Comparison of ENCODE assay signal across 8 cellular contexts in the genomic region with DNA sequence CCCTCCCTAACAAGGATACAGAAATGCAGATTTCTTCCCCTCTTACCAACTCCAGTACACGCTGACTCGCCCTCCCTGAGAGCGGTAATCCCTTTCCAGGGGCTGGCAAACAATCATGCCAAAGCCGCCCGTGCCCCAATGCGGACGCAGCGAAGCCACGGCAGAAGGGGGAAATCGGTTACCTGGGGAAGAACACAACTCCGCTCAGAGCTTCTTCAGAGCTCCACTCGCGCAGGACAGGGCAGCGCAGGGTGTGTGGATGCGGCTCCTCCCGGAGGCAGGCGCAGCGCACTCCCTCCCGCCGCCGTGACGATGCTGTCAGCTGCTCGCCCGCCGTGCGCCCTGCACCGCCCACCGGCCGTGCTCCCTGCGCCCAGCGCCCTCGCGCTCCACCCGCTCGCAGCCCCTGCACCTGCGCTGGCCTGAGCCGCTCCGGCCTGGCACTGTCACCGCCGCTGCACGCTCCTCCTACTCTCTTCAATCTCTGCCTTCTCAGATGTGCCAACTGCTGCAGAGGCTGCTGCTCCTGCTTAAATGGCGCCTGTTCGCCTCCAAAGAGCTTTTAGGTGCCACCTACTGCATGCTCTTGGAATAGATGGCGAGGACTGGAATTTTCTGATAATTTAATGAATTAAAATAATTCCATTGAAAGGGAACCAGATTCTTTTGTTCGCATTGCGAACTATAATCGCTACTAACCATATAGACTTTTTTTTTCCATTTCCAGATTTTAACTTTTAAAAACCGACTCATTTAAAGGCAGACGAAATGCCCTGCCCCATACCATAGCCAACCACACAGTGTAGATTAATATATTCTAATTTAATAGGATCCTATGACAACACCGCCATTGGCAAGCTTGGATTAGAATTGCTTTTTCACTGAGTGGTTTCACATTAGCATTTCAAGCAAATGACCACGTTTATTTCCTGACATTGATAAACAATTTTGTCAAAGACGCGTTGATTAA. TPM values are rescaled to one million over a fixed set of nuclear protein-coding genes. Genes with fewer than 3 reads are reported as not detected.
DNase-seq lines count a peak whose midpoint lies in the region; ATAC-seq and TF ChIP-seq lines count a peak whose summit lies in the region.

A gene with protein sequence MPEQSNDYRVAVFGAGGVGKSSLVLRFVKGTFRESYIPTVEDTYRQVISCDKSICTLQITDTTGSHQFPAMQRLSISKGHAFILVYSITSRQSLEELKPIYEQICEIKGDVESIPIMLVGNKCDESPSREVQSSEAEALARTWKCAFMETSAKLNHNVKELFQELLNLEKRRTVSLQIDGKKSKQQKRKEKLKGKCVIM (minus strand): TSS at position 255 of the 970 bp plus-strand sequence. CDS start 28,997 bp downstream, outside the sequence.

- H3K36me3 ChIP-seq in muscle layer of colon (ENCODE audit: insufficient read depth, low read length) (no peaks in the 10 kb centered on the region), thymus (ENCODE audit: control insufficient read depth, insufficient read depth) (no peaks in the 10 kb centered on the region)

- peak; percentile 79 for TF ChIP-seq CTCF in VCaP (conservative IDR thresholded peaks at IDR 0.05)

- DNase-seq in activated T-cell treated with anti-CD3 and anti-CD28 coated beads for 48 hours (ENCODE audit: low read depth) (peak; percentile 23), NCI-H1105 treated with DMSO at 0.1 percent for 48 hours (lab: John Stamatoyannopoulos, UW) (peak; percentile 95), fibroblast of gingiva (ENCODE audit: low read depth) (peak; percentile 22)
- no peak for DNase-seq in activated T-cell treated with anti-CD3 and anti-CD28 coated beads, Interleukin-2, amount 50 U/mL, for 1 hour

- 8% methylated on average over 53 of the region's 53 CpGs for WGBS in thymus

- no peak for ATAC-seq in HG03457 (IDR thresholded peaks at IDR 0.05; ENCODE audit: unreplicated experiment)

- H3K9me3 ChIP-seq in muscle layer of colon (ENCODE audit: low read length) (no peaks in the 10 kb centered on the region), thymus (ENCODE audit: control insufficient read depth) (no peaks in the 10 kb centered on the region)

- H3K27me3 ChIP-seq in muscle layer of colon (ENCODE audit: control insufficient read depth in 1 of 2, insufficient read depth in 2 of 2, low read length in 2 of 2) (peaks cover 7 to 10% of the 10 kb centered on the region in 2 donors), thymus (ENCODE audit: control insufficient read depth, insufficient read depth) (peaks cover 18% of the 10 kb centered on the region)

- H3K4me3 ChIP-seq in muscle layer of colon (ENCODE audit: low read depth in 1 of 2, low read length in 2 of 2) (peak within 1 kb of the TSS; percentile 18 to 30), thymus (ENCODE audit: low read length) (peak within 1 kb of the TSS; percentile 43)

- H3K9ac ChIP-seq in muscle layer of colon (ENCODE audit: low read length) = no peak within 1 kb of the TSS

- H3K27ac ChIP-seq in VCaP = peak within 1 kb of the TSS; percentile 68
- H3K27ac ChIP-seq in muscle layer of colon (ENCODE audit: low read depth, low read length) = no peak within 1 kb of the TSS
- H3K27ac ChIP-seq in thymus (ENCODE audit: low read depth) = no peak within 1 kb of the TSS

- H3K4me1 ChIP-seq in muscle layer of colon (ENCODE audit: insufficient read depth, low read length) (peaks cover 4% of the 10 kb centered on the region), thymus (ENCODE audit: control insufficient read depth, insufficient read depth, low read length) (peaks cover 17% of the 10 kb centered on the region)

RNA-seq across cellular contexts. Expression of the gene that starts here (rescaled TPM):
- 0.32 TPM for polyA plus RNA-seq in thymus
